ENCODE assay signal across 9 cellular contexts in genomic region chr16:83744521-83744981, GRCh38.
DNase-seq lines count a peak whose midpoint lies in the region; ATAC-seq and TF ChIP-seq lines count a peak whose summit lies in the region.
"Had no signal": no experiment of that assay in that cellular context is flagged by ENCODE, and none has a peak within 500 bp of the region (broad histone marks: within the 10 kb centered on the region; RNA-seq: fewer than 3 reads in every experiment).

No MANE protein-coding gene starts in this region.

- TF ChIP-seq CTCF in natural killer cell (IDR thresholded peaks at IDR 0.05) (no peak), glutamatergic neuron (IDR thresholded peaks at IDR 0.05; ENCODE audit: partially characterized antibody, unreplicated experiment) (no peak)

- H3K27ac Mint-ChIP-seq in natural killer cell (no peak overlapping the region), glutamatergic neuron (ENCODE audit: unreplicated experiment) (no peak overlapping the region)

- 58 to 74% methylated on average over 9 of the region's 9 CpGs for WGBS in ectodermal cell, 2 experiments

- H3K36me3 ChIP-seq in ectodermal cell (ENCODE audit: control insufficient read depth, insufficient read depth, low read length), result no peaks in the 10 kb centered on the region

- H3K4me1 Mint-ChIP-seq in natural killer cell, result no peaks in the 10 kb centered on the region
- peaks cover 20% of the 10 kb centered on the region for H3K4me1 Mint-ChIP-seq in glutamatergic neuron (ENCODE audit: low read depth, unreplicated experiment)

- no peak overlapping the region for H3K4me3 Mint-ChIP-seq in natural killer cell
- H3K4me3 Mint-ChIP-seq in glutamatergic neuron (ENCODE audit: unreplicated experiment), result no peak overlapping the region

- intact Hi-C loops in natural killer cell (cut with micrococcal nuclease), result no loop called here

- H3K4me3 ChIP-seq in ectodermal cell (ENCODE audit: insufficient read depth, low read depth, low read length), result no peak overlapping the region

- H3K9me3 Mint-ChIP-seq in natural killer cell, result no peaks in the 10 kb centered on the region
- peaks cover 7% of the 10 kb centered on the region for H3K9me3 Mint-ChIP-seq in glutamatergic neuron (ENCODE audit: unreplicated experiment)

- no peaks in the 10 kb centered on the region for H3K9me3 ChIP-seq in ectodermal cell (ENCODE audit: control insufficient read depth, low read length)

- DNase-seq in CD1c-positive myeloid dendritic cell (ENCODE audit: extremely low spot score) (peak; percentile 79), natural killer cell (no peak), OCI-M1 (lab: John Stamatoyannopoulos, UW) (no peak), UCSD-AML1 (lab: John Stamatoyannopoulos, UW; ENCODE audit: unreplicated experiment) (no peak), glutamatergic neuron (no peak), RPMI8226 (no peak)
- DNase-seq: NCI-H1105 treated with DMSO at 0.1 percent for 48 hours had no signal

- peak; percentile 58 for ATAC-seq in HG03442 (IDR thresholded peaks at IDR 0.05; ENCODE audit: unreplicated experiment)
- ATAC-seq in natural killer cell, result peak; percentile 45 to 54 (median 51)

- H3K27me3 ChIP-seq in ectodermal cell (ENCODE audit: control insufficient read depth, insufficient read depth, low read length, poor library complexity, severe bottlenecking), result no peaks in the 10 kb centered on the region

- H3K4me1 ChIP-seq in ectodermal cell (ENCODE audit: control insufficient read depth, insufficient read depth, low read length), result peaks cover 8% of the 10 kb centered on the region

- H3K27ac ChIP-seq in ectodermal cell (ENCODE audit: insufficient read depth, low read depth, low read length, poor library complexity, severe bottlenecking), result peak overlapping the region; percentile 47

- H3K27me3 Mint-ChIP-seq in natural killer cell (ENCODE audit: low read depth in 2 of 2), result peaks cover 4 to 22% of the 10 kb centered on the region in 2 donors
- H3K27me3 Mint-ChIP-seq in glutamatergic neuron (ENCODE audit: unreplicated experiment), result peaks cover 1% of the 10 kb centered on the region

- H3K36me3 Mint-ChIP-seq in natural killer cell (no peaks in the 10 kb centered on the region), glutamatergic neuron (ENCODE audit: unreplicated experiment) (peaks cover 5% of the 10 kb centered on the region)
